20 cellular contexts compared by ENCODE assay signal in the genomic region with DNA sequence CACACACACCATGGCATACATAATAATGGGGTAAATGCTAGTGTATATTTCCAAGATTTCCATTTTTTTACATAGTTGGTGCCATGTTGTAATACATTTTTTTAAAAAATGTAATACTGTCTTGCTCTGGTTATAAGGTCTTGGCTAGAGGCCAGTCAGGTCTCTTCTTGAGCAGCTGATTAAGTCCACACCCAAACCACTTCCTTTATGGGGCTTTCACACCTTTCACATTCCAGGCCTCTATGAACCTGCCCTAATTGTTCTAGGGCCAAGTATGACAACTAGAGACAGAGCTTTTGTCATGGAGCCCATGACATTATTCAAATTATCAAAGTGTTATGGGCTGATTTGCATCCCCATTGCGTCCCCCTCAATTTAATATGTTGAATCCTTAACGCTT.
DNase-seq lines count a peak whose midpoint lies in the region; ATAC-seq lines count a peak whose summit lies in the region.
"Had no signal": no experiment of that assay in that cellular context is flagged by ENCODE, and none has a peak within 500 bp of the region (broad histone marks: within the 10 kb centered on the region; RNA-seq: fewer than 3 reads in every experiment).

No MANE protein-coding gene starts in this region.

- DNase-seq in HPDE6-E6E7 (ENCODE audit: extremely low spot score), result peak; percentile 22
- DNase-seq in NCI-H1048 (lab: John Stamatoyannopoulos, UW), result peak; percentile 9
- peak; percentile 78 for DNase-seq in SW480 (ENCODE audit: low spot score)
- DNase-seq in stimulated activated naive CD8-positive, alpha-beta T cell treated with anti-CD3 and anti-CD28 coated beads, Interleukin-15, Interleukin-2, amounts not matched to agents 100 U/mL and 50 U/mL, for 24 hours, result no peak
- DNase-seq in NCI-H1694 (lab: John Stamatoyannopoulos, UW), result no peak
- no peak for DNase-seq in DMS79 (lab: John Stamatoyannopoulos, UW)
- no peak for DNase-seq in HuH-7 (ENCODE audit: low spot score)
- DNase-seq: H9, HFFc6, Kasumi-1, NCI-H1092 treated with DMSO at 0.1 percent for 48 hours, NCI-H1436 treated with DMSO at 0.1 percent for 48 hours, NCI-H2081, NCI-H2171, NCI-H526, PC-3, SJCRH30, T-helper 1 cell had no signal

- ATAC-seq in esophagus mucosa, result peak; percentile 64
- no peak for ATAC-seq in stimulated activated naive CD8-positive, alpha-beta T cell treated with anti-CD3 and anti-CD28 coated beads, Interleukin-15, Interleukin-2, amounts not matched to agents 100 U/mL and 50 U/mL, for 24 hours
- ATAC-seq: A549, PC-3 had no signal

Comparison
In these comparisons a context has a peak if more than half of its experiments do, and no peak if none do; other contexts are left out.
1. DNase-seq: peak in HPDE6-E6E7 (single experiment), NCI-H1048 (single experiment) and SW480 (single experiment); none in stimulated activated naive CD8-positive, alpha-beta T cell treated with anti-CD3 and anti-CD28 coated beads, Interleukin-15, Interleukin-2, amounts not matched to agents 100 U/mL and 50 U/mL, for 24 hours (single experiment), NCI-H1694 (single experiment), DMS79 (single experiment) and HuH-7 (single experiment).